Comparison of ENCODE assay signal across 8 cellular contexts in genomic region chr19:38375098-38375493, GRCh38. TPM values are rescaled to one million over a fixed set of nuclear protein-coding genes. Genes with fewer than 3 reads are reported as not detected.
DNase-seq lines count a peak whose midpoint lies in the region; ATAC-seq, FAIRE-seq and TF ChIP-seq lines count a peak whose summit lies in the region.

No MANE protein-coding gene starts in this region.

- H3K27me3 ChIP-seq in K562 (ENCODE audit: control insufficient read depth in 2 of 2, insufficient read depth in 2 of 2, low read length in 2 of 2) (no peaks in the 10 kb centered on the region), transverse colon (no peaks in the 10 kb centered on the region)

- TF ChIP-seq EP300 in K562 (IDR thresholded peaks at IDR 0.05; ENCODE audit: low read length) = no peak
- no peak for TF ChIP-seq EP300 in transverse colon (IDR thresholded peaks at IDR 0.05; ENCODE audit: low read depth)

- H3K4me1 ChIP-seq in K562 (replicated peaks in 1 of 2; ENCODE audit: control insufficient read depth in 2 of 2, insufficient read depth in 2 of 2, low read length in 2 of 2) (peaks cover 8 to 19% of the 10 kb centered on the region in 2 experiments; a peak in 4 of 5 replicates), transverse colon (peaks cover 11 to 28% (median 16%) of the 10 kb centered on the region in 4 donors)

- no peaks in the 10 kb centered on the region; the same call in 1 of the 2 replicates for H3K9me3 ChIP-seq in K562 (replicated peaks; ENCODE audit: control insufficient read depth, insufficient read depth, low read depth, low read length)
- no peaks in the 10 kb centered on the region for H3K9me3 ChIP-seq in transverse colon

- TF ChIP-seq POLR2A in K562 (conservative IDR thresholded peaks at IDR 0.05) = no peak
- TF ChIP-seq POLR2A in transverse colon (IDR thresholded peaks at IDR 0.05) = no peak

- peaks cover 44% of the 10 kb centered on the region; the same call in 2 of the 3 replicates for H3K36me3 ChIP-seq in K562 (ENCODE audit: control insufficient read depth, insufficient read depth, low read length)
- H3K36me3 ChIP-seq in transverse colon = peaks cover 0 to 6% (median 0%) of the 10 kb centered on the region in 4 donors

- TF ChIP-seq RAD21 in K562 (CRISPR knock-in tag; conservative IDR thresholded peaks at IDR 0.05 in 1 of 2, IDR thresholded peaks at IDR 0.05 in 1 of 2) = no peak

- BruUV-seq in K562 (replicated peaks; lab: Mats Ljungman, UMichigan) = no TSS peak

- peaks cover 16% of the 10 kb centered on the region for H4K20me1 ChIP-seq in K562 (replicated peaks; ENCODE audit: control insufficient read depth, insufficient read depth, low read length)

- peak overlapping the region; percentile 94 for H3K27ac ChIP-seq in K562 (ENCODE audit: extremely low read depth, low read depth, low read length)
- H3K27ac ChIP-seq in transverse colon = peak overlapping the region; percentile 85 to 92 (median 88)

- no peak for DNase-seq in stimulated activated naive CD8-positive, alpha-beta T cell treated with anti-CD3 and anti-CD28 coated beads, Interleukin-15, Interleukin-2, amounts not matched to agents 100 U/mL and 50 U/mL, for 24 hours
- DNase-seq in K562 (ENCODE audit: extremely low read depth in 1 of 4, low spot score in 3 of 4) (peak in 1 of 4 experiments; percentile 63), left lobe of liver (ENCODE audit: low spot score) (no peak), transverse colon (no peak), hepatic stellate cell (ENCODE audit: low spot score) (no peak)

- no peaks in the 10 kb centered on the region for H3K9me3 Mint-ChIP-seq in stimulated activated naive CD8-positive, alpha-beta T cell treated with anti-CD3 and anti-CD28 coated beads, Interleukin-15, Interleukin-2, amounts not matched to agents 100 ng/mL and 50 ng/mL, for 24 hours

- WGBS in K562 (ENCODE audit: insufficient coverage, low coverage, missing lambda C conversion rate) = under 1% methylated on average over 17 of the region's 18 CpGs
- WGBS in transverse colon (ENCODE audit: low coverage in 1 of 2), 2 donors = 3% methylated on average over 6 to 18 of the region's 18 CpGs

- no peaks in the 10 kb centered on the region for H3K9me1 ChIP-seq in K562 (ENCODE audit: control insufficient read depth, insufficient read depth, low read length)

- no peak for FAIRE-seq in K562 (lab: Jason Lieb, UNC)

- no peaks in the 10 kb centered on the region for H3K27me3 Mint-ChIP-seq in stimulated activated naive CD8-positive, alpha-beta T cell treated with anti-CD3 and anti-CD28 coated beads, Interleukin-15, Interleukin-2, amounts not matched to agents 100 ng/mL and 50 ng/mL, for 24 hours

- intact Hi-C loops in K562 (cut with micrococcal nuclease) = no loop called here
- intact Hi-C loops in transverse colon (cut with DNase I; ENCODE audit: low total_unique reads) = no loop called here

- peaks cover 46% of the 10 kb centered on the region for H3K79me2 ChIP-seq in K562 (ENCODE audit: control insufficient read depth, insufficient read depth, low read length)

- H3K4me3 Mint-ChIP-seq in stimulated activated naive CD8-positive, alpha-beta T cell treated with anti-CD3 and anti-CD28 coated beads, Interleukin-15, Interleukin-2, amounts not matched to agents 100 ng/mL and 50 ng/mL, for 24 hours = peak overlapping the region; percentile 100

- H3K36me3 Mint-ChIP-seq in stimulated activated naive CD8-positive, alpha-beta T cell treated with anti-CD3 and anti-CD28 coated beads, Interleukin-15, Interleukin-2, amounts not matched to agents 100 ng/mL and 50 ng/mL, for 24 hours (ENCODE audit: low read depth) = peaks cover 30% of the 10 kb centered on the region

- CTCF ChIA-PET in K562 (lab: Yijun Ruan, JAX; ENCODE audit: low intra/inter-chr PET ratio) = interaction anchor here (1.3 to 1.6 kb wide), 2 partner anchors 40 to 131 kb away, joined by 3 to 8 read pairs; no protein-coding TSS in a partner anchor

- POLR2A ChIA-PET in K562 (lab: Yijun Ruan, JAX) = interaction anchor here (1.4 to 3.8 kb wide), 5 partner anchors 8 to 128 kb away, joined by 4 to 28 read pairs (median 9); partner anchors contain the start of genes FAM98C and GGN

- in situ Hi-C loops in K562 (cut with MboI) = no loop called here
- in situ Hi-C loops in transverse colon (cut with MboI; ENCODE audit: low pct_ligation_motif_present in 1 of 4, low pct_unique_long_range_greater_than_20kb in 1 of 4, low sequenced_read_pairs in 3 of 4) = no loop called here

- no peak for ATAC-seq in stimulated activated naive CD8-positive, alpha-beta T cell treated with anti-CD3 and anti-CD28 coated beads, Interleukin-15, Interleukin-2, amounts not matched to agents 100 U/mL and 50 U/mL, for 24 hours
- peak; percentile 60 for ATAC-seq in K562
- ATAC-seq in left lobe of liver = peak; percentile 3
- no peak for ATAC-seq in HG02973 (IDR thresholded peaks at IDR 0.05; ENCODE audit: unreplicated experiment)
- ATAC-seq in GM19467 (IDR thresholded peaks at IDR 0.05; ENCODE audit: unreplicated experiment) = no peak

- peaks cover 29% of the 10 kb centered on the region for H3K4me1 Mint-ChIP-seq in stimulated activated naive CD8-positive, alpha-beta T cell treated with anti-CD3 and anti-CD28 coated beads, Interleukin-15, Interleukin-2, amounts not matched to agents 100 ng/mL and 50 ng/mL, for 24 hours (ENCODE audit: low read depth)

- H3K4me3 ChIP-seq in K562 = peak overlapping the region; percentile 88
- peak overlapping the region; percentile 66 to 82 (median 74) for H3K4me3 ChIP-seq in transverse colon

- H3K4me2 ChIP-seq in K562 (ENCODE audit: insufficient read depth, low read length) = peak overlapping the region; percentile 84

- H3K27ac Mint-ChIP-seq in stimulated activated naive CD8-positive, alpha-beta T cell treated with anti-CD3 and anti-CD28 coated beads, Interleukin-15, Interleukin-2, amounts not matched to agents 100 ng/mL and 50 ng/mL, for 24 hours = peak overlapping the region; percentile 98

- peak overlapping the region; percentile 85 for H2AFZ ChIP-seq in K562 (ENCODE audit: low read depth, low read length)

- H3K9ac ChIP-seq in K562 (ENCODE audit: insufficient read depth in 1 of 2, low read depth in 2 of 2, low read length in 2 of 2) = peak overlapping the region; percentile 93 to 98

- TF ChIP-seq CTCF in K562 (IDR thresholded peaks at IDR 0.05 in 2 of 3, conservative IDR thresholded peaks at IDR 0.05 in 1 of 3; ENCODE audit: insufficient read depth in 2 of 3, low read depth in 1 of 3, low read length in 3 of 3) (no peak), transverse colon (IDR thresholded peaks at IDR 0.05) (no peak)

RNA-seq across cellular contexts. Expression of gene PSMD8, which starts 0.7 kb away (rescaled TPM):
- 76.7 and 164 TPM in 2 replicates for total RNA-seq in K562 (2011; cell fraction: chromatin; rRNA removed; ENCODE audit: low replicate concordance)
- 169 and 187 TPM in 2 replicates for total RNA-seq in K562 (2011; cell fraction: nucleolus; rRNA removed)
- total RNA-seq in K562 (2011; cell fraction: nucleoplasm; rRNA removed) = 126 and 134 TPM in 2 replicates
- total RNA-seq in K562 (2014; rRNA removed) (379 and 498 TPM in 2 replicates), K562 (2014; rRNA removed; fragmentation: Illumina TruSeq; extraction: Trizol) (222 and 257 TPM in 2 replicates), K562 (2015; rRNA removed; fragmentation: Illumina TruSeq; extraction: Trizol) (315 and 317 TPM in 2 replicates), K562 (2021) (304 and 317 TPM in 2 replicates), left lobe of liver (62.5 TPM), transverse colon (100 to 1,000 TPM in 1 of 4 donors, 10 to 100 TPM in 3; 28.1 to 171 (median 78.5) TPM)
- polyA plus RNA-seq in K562 (2011; rRNA removed) (561 and 583 TPM in 2 replicates), K562 (2014; fragmentation: Illumina TruSeq; extraction: Trizol) (377 and 397 TPM in 2 replicates), K562 (2014; fragmentation: Nextera tagmentation; extraction: Ambion mirVana) (100 to 1,000 TPM; 130 to 244 TPM), K562 (2014; rRNA removed) (372 and 502 TPM in 2 replicates)
- polyA plus RNA-seq in K562 (2011; cell fraction: cytosol; rRNA removed) = 760 and 1,382 TPM in 2 replicates
- 215 and 238 TPM in 2 replicates for polyA plus RNA-seq in K562 (2011; cell fraction: nucleus; rRNA removed)
- polyA plus RNA-seq in K562 (2012) = 347 and 565 TPM in 2 replicates
- 222 and 326 TPM in 2 replicates for polyA minus RNA-seq in K562 (2011; rRNA and poly(A)+ RNA removed)
- polyA minus RNA-seq in K562 (2011; cell fraction: cytosol; rRNA and poly(A)+ RNA removed) = 135 and 197 TPM in 2 replicates
- polyA minus RNA-seq in K562 (2011; cell fraction: nucleus; rRNA and poly(A)+ RNA removed) = 64.9 and 72.1 TPM in 2 replicates

RNA-seq across cellular contexts. Expression of gene GGN, which starts 12.7 kb away (rescaled TPM):
- total RNA-seq in K562 (2011; cell fraction: chromatin; rRNA removed; ENCODE audit: low replicate concordance) = 0.12 TPM in 1 of 2 replicates, not detected in the other
- 0.50 TPM in 1 of 2 replicates, not detected in the other for total RNA-seq in K562 (2011; cell fraction: nucleolus; rRNA removed)
- 0.15 TPM in 1 of 2 replicates, not detected in the other for total RNA-seq in K562 (2011; cell fraction: nucleoplasm; rRNA removed)
- total RNA-seq in K562 (2014; rRNA removed) (not detected in 2 replicates), K562 (2014; rRNA removed; fragmentation: Illumina TruSeq; extraction: Trizol) (not detected in 2 replicates), K562 (2015; rRNA removed; fragmentation: Illumina TruSeq; extraction: Trizol) (not detected in 2 replicates), K562 (2021) (0.25 and 0.33 TPM in 2 replicates), left lobe of liver (not detected), transverse colon (not detected)
- polyA plus RNA-seq in K562 (2011; rRNA removed) (0.12 TPM in 1 of 2 replicates, not detected in the other), K562 (2014; fragmentation: Illumina TruSeq; extraction: Trizol) (not detected in 2 replicates), K562 (2014; fragmentation: Nextera tagmentation; extraction: Ambion mirVana) (not detected), K562 (2014; rRNA removed) (0.15 and 0.16 TPM in 2 replicates)
- polyA plus RNA-seq in K562 (2011; cell fraction: cytosol; rRNA removed) = 0.03 and 0.04 TPM in 2 replicates
- 0.46 and 0.63 TPM in 2 replicates for polyA plus RNA-seq in K562 (2011; cell fraction: nucleus; rRNA removed)
- 0.52 and 0.94 TPM in 2 replicates for polyA plus RNA-seq in K562 (2012)
- polyA minus RNA-seq in K562 (2011; rRNA and poly(A)+ RNA removed) = not detected in 2 replicates
- polyA minus RNA-seq in K562 (2011; cell fraction: cytosol; rRNA and poly(A)+ RNA removed) = not detected in 2 replicates
- polyA minus RNA-seq in K562 (2011; cell fraction: nucleus; rRNA and poly(A)+ RNA removed) = 0.54 TPM in 1 of 2 replicates, not detected in the other

RNA-seq across cellular contexts. Expression of gene SPRED3, which starts 13.4 kb away (rescaled TPM):
- total RNA-seq in K562 (2011; cell fraction: chromatin; rRNA removed; ENCODE audit: low replicate concordance) = 7.2 and 10.1 TPM in 2 replicates
- total RNA-seq in K562 (2011; cell fraction: nucleolus; rRNA removed) = 3.6 and 6.3 TPM in 2 replicates
- 4.3 and 11.0 TPM in 2 replicates for total RNA-seq in K562 (2011; cell fraction: nucleoplasm; rRNA removed)
- 0.05 and 0.41 TPM in 2 replicates for total RNA-seq in K562 (2014; rRNA removed)
- total RNA-seq in K562 (2014; rRNA removed; fragmentation: Illumina TruSeq; extraction: Trizol) = 0.32 and 0.36 TPM in 2 replicates
- 0.15 and 0.25 TPM in 2 replicates for total RNA-seq in K562 (2015; rRNA removed; fragmentation: Illumina TruSeq; extraction: Trizol)
- total RNA-seq in K562 (2021) = 0.81 and 0.95 TPM in 2 replicates
- 0.47 and 0.62 TPM in 2 replicates for polyA plus RNA-seq in K562 (2011; rRNA removed)
- 0.57 and 0.58 TPM in 2 replicates for polyA plus RNA-seq in K562 (2011; cell fraction: cytosol; rRNA removed)
- polyA plus RNA-seq in K562 (2011; cell fraction: nucleus; rRNA removed) = 3.0 and 4.3 TPM in 2 replicates
- 0.70 and 3.0 TPM in 2 replicates for polyA plus RNA-seq in K562 (2012)
- polyA plus RNA-seq in K562 (2014; fragmentation: Illumina TruSeq; extraction: Trizol) = 0.30 and 0.89 TPM in 2 replicates
- under 1 TPM; 0.21 to 0.25 TPM for polyA plus RNA-seq in K562 (2014; fragmentation: Nextera tagmentation; extraction: Ambion mirVana)
- 0.63 and 1.3 TPM in 2 replicates for polyA plus RNA-seq in K562 (2014; rRNA removed)
- polyA minus RNA-seq in K562 (2011; rRNA and poly(A)+ RNA removed) = 0.03 and 0.39 TPM in 2 replicates
- not detected in 2 replicates for polyA minus RNA-seq in K562 (2011; cell fraction: cytosol; rRNA and poly(A)+ RNA removed)
- 0.89 and 1.3 TPM in 2 replicates for polyA minus RNA-seq in K562 (2011; cell fraction: nucleus; rRNA and poly(A)+ RNA removed)
- 0.30 TPM for total RNA-seq in left lobe of liver
- 1 to 10 TPM in 1 of 4 donors, under 1 TPM in 2, not detected in 1; 0.14 to 3.0 (median 0.48) TPM for total RNA-seq in transverse colon

RNA-seq across cellular contexts. Expression of gene FAM98C, which starts 27.8 kb away (rescaled TPM):
- 20.3 and 72.0 TPM in 2 replicates for total RNA-seq in K562 (2011; cell fraction: chromatin; rRNA removed; ENCODE audit: low replicate concordance)
- 76.2 and 91.1 TPM in 2 replicates for total RNA-seq in K562 (2011; cell fraction: nucleolus; rRNA removed)
- total RNA-seq in K562 (2011; cell fraction: nucleoplasm; rRNA removed) = 41.2 and 45.5 TPM in 2 replicates
- total RNA-seq in K562 (2014; rRNA removed) (28.3 and 31.2 TPM in 2 replicates), K562 (2014; rRNA removed; fragmentation: Illumina TruSeq; extraction: Trizol) (6.8 and 7.2 TPM in 2 replicates), K562 (2015; rRNA removed; fragmentation: Illumina TruSeq; extraction: Trizol) (12.6 and 13.7 TPM in 2 replicates), K562 (2021) (26.0 and 26.7 TPM in 2 replicates), left lobe of liver (8.7 TPM), transverse colon (100 to 1,000 TPM in 1 of 4 donors, 10 to 100 TPM in 3; 34.0 to 102 (median 41.2) TPM)
- polyA plus RNA-seq in K562 (2011; rRNA removed) (16.0 and 22.7 TPM in 2 replicates), K562 (2014; fragmentation: Illumina TruSeq; extraction: Trizol) (9.6 and 13.1 TPM in 2 replicates), K562 (2014; fragmentation: Nextera tagmentation; extraction: Ambion mirVana) (1 to 10 TPM; 1.7 to 4.3 TPM), K562 (2014; rRNA removed) (40.8 and 43.8 TPM in 2 replicates)
- polyA plus RNA-seq in K562 (2011; cell fraction: cytosol; rRNA removed) = 25.2 and 53.5 TPM in 2 replicates
- 72.4 and 115 TPM in 2 replicates for polyA plus RNA-seq in K562 (2011; cell fraction: nucleus; rRNA removed)
- 18.2 and 37.7 TPM in 2 replicates for polyA plus RNA-seq in K562 (2012)
- 3.4 and 5.0 TPM in 2 replicates for polyA minus RNA-seq in K562 (2011; rRNA and poly(A)+ RNA removed)
- 17.2 and 20.5 TPM in 2 replicates for polyA minus RNA-seq in K562 (2011; cell fraction: cytosol; rRNA and poly(A)+ RNA removed)
- polyA minus RNA-seq in K562 (2011; cell fraction: nucleus; rRNA and poly(A)+ RNA removed) = 17.5 and 23.6 TPM in 2 replicates

RNA-seq across cellular contexts. Expression of gene CATSPERG, which starts 39.5 kb away (rescaled TPM):
- total RNA-seq in K562 (2011; cell fraction: chromatin; rRNA removed; ENCODE audit: low replicate concordance) = 13.9 and 31.7 TPM in 2 replicates
- 19.7 and 20.7 TPM in 2 replicates for total RNA-seq in K562 (2011; cell fraction: nucleolus; rRNA removed)
- total RNA-seq in K562 (2011; cell fraction: nucleoplasm; rRNA removed) = 21.0 and 26.9 TPM in 2 replicates
- total RNA-seq in K562 (2014; rRNA removed) (0.37 TPM in 1 of 2 replicates, not detected in the other), K562 (2014; rRNA removed; fragmentation: Illumina TruSeq; extraction: Trizol) (0.41 and 0.58 TPM in 2 replicates), K562 (2015; rRNA removed; fragmentation: Illumina TruSeq; extraction: Trizol) (0.72 and 0.76 TPM in 2 replicates), K562 (2021) (1.8 and 2.2 TPM in 2 replicates), left lobe of liver (4.0 TPM), transverse colon (10 to 100 TPM in 3 of 4 donors, 1 to 10 TPM in 1; 7.0 to 59.5 (median 20.3) TPM)
- polyA plus RNA-seq in K562 (2011; rRNA removed) (0.56 and 1.0 TPM in 2 replicates), K562 (2014; fragmentation: Illumina TruSeq; extraction: Trizol) (0.15 and 0.30 TPM in 2 replicates), K562 (2014; fragmentation: Nextera tagmentation; extraction: Ambion mirVana) (under 1 TPM in 1 of 2 experiments, not detected in 1; 0.07 TPM), K562 (2014; rRNA removed) (0.97 and 1.1 TPM in 2 replicates)
- 0.27 and 0.46 TPM in 2 replicates for polyA plus RNA-seq in K562 (2011; cell fraction: cytosol; rRNA removed)
- 3.2 and 3.3 TPM in 2 replicates for polyA plus RNA-seq in K562 (2011; cell fraction: nucleus; rRNA removed)
- polyA plus RNA-seq in K562 (2012) = 0.55 and 0.90 TPM in 2 replicates
- 1.3 and 1.6 TPM in 2 replicates for polyA minus RNA-seq in K562 (2011; rRNA and poly(A)+ RNA removed)
- polyA minus RNA-seq in K562 (2011; cell fraction: cytosol; rRNA and poly(A)+ RNA removed) = 0.95 and 1.5 TPM in 2 replicates
- 3.6 and 4.6 TPM in 2 replicates for polyA minus RNA-seq in K562 (2011; cell fraction: nucleus; rRNA and poly(A)+ RNA removed)

Comparison
In these comparisons a context has a peak if more than half of its experiments do, and no peak if none do; other contexts are left out.
1. ATAC-seq: peak in K562 (single experiment) and left lobe of liver (single experiment); none in stimulated activated naive CD8-positive, alpha-beta T cell treated with anti-CD3 and anti-CD28 coated beads, Interleukin-15, Interleukin-2, amounts not matched to agents 100 U/mL and 50 U/mL, for 24 hours (single experiment), HG02973 (single experiment) and GM19467 (single experiment).